Comparison of ENCODE assay signal across 21 cellular contexts in genomic region chr11:26420331-26420730, GRCh38.
DNase-seq lines count a peak whose midpoint lies in the region; ATAC-seq and TF ChIP-seq lines count a peak whose summit lies in the region.
"Had no signal": no experiment of that assay in that cellular context is flagged by ENCODE, and none has a peak within 500 bp of the region (broad histone marks: within the 10 kb centered on the region; RNA-seq: fewer than 3 reads in every experiment).

No MANE protein-coding gene starts in this region.

- H3K36me3 ChIP-seq in GM23338 (ENCODE audit: insufficient read depth): no peaks in the 10 kb centered on the region
- no peaks in the 10 kb centered on the region for H3K36me3 ChIP-seq in mesodermal cell (ENCODE audit: control insufficient read depth, insufficient read depth, low read length)
- H3K36me3 ChIP-seq: BLaER1 had no signal

- H3K27ac Mint-ChIP-seq in GM23338 (0 out of 2 replicates have a peak overlapping the region, but pooled peaks have one; percentile 5), endothelial cell (ENCODE audit: unreplicated experiment) (peak overlapping the region; percentile 92), T-helper 17 cell (no peak overlapping the region)
- H3K27ac Mint-ChIP-seq: CD14-positive monocyte; CD4-positive, alpha-beta memory T cell; IgD-negative memory B cell had no signal

- no CpG with 5 or more reads among the region's 1 CpG for WGBS in mesodermal cell (ENCODE audit: insufficient coverage in 2 of 2), 2 experiments

- H3K4me2 ChIP-seq in GM23338: no peak overlapping the region
- H3K4me2 ChIP-seq: A549, BLaER1 had no signal

- no peak overlapping the region for H3K4me3 ChIP-seq in GM23338
- H3K4me3 ChIP-seq in mesodermal cell (ENCODE audit: extremely low read depth, insufficient read depth, low read length, poor library complexity, severe bottlenecking): no peak overlapping the region
- H3K4me3 ChIP-seq: A549, BLaER1 had no signal

- H3K9me3 ChIP-seq in mesodermal cell (ENCODE audit: control insufficient read depth, low read length): no peaks in the 10 kb centered on the region
- no peaks in the 10 kb centered on the region for H3K9me3 ChIP-seq in T-helper 17 cell (ENCODE audit: control insufficient read depth, low read length, poor library complexity, severe bottlenecking)
- H3K9me3 ChIP-seq: A549, BLaER1 had no signal

- no peak overlapping the region for H3K27ac ChIP-seq in GM23338 (ENCODE audit: low read depth)
- H3K27ac ChIP-seq in mesodermal cell (ENCODE audit: low read depth, low read length, severe bottlenecking): peak overlapping the region; percentile 33
- H3K27ac ChIP-seq: 22Rv1, A549, BLaER1 had no signal

- H2AFZ ChIP-seq in GM23338: peak overlapping the region; percentile 29

- intact Hi-C loops in cardiac septum (cut with DNase I): no loop called here

- TF ChIP-seq CTCF in GM23338 (conservative IDR thresholded peaks at IDR 0.05; ENCODE audit: low read depth in 2 of 2): no peak
- no peak for TF ChIP-seq CTCF in endothelial cell (IDR thresholded peaks at IDR 0.05; ENCODE audit: unreplicated experiment)
- no peak for TF ChIP-seq CTCF in GM10266 (IDR thresholded peaks at IDR 0.05; ENCODE audit: control insufficient read depth, insufficient read depth, low read depth, missing control alignments)

- H3K4me3 Mint-ChIP-seq in GM23338 (no peak overlapping the region), endothelial cell (ENCODE audit: unreplicated experiment) (no peak overlapping the region), T-helper 17 cell (no peak overlapping the region)
- H3K4me3 Mint-ChIP-seq: CD14-positive monocyte; CD4-positive, alpha-beta memory T cell; IgD-negative memory B cell had no signal

- peak; percentile 75 for ATAC-seq in GM23338
- no peak for ATAC-seq in T-helper 17 cell
- ATAC-seq: A549, HepG2 had no signal

- H3K27me3 Mint-ChIP-seq in GM23338 (ENCODE audit: insufficient read depth, low read depth, poor library complexity) (no peaks in the 10 kb centered on the region), endothelial cell (ENCODE audit: unreplicated experiment) (no peaks in the 10 kb centered on the region), T-helper 17 cell (no peaks in the 10 kb centered on the region)
- H3K27me3 Mint-ChIP-seq: CD4-positive, alpha-beta memory T cell; IgD-negative memory B cell had no signal

- H3K4me1 ChIP-seq in GM23338 (ENCODE audit: insufficient read depth) (no peaks in the 10 kb centered on the region), mesodermal cell (ENCODE audit: control insufficient read depth, insufficient read depth, low read length, poor library complexity, severe bottlenecking) (no peaks in the 10 kb centered on the region)
- H3K4me1 ChIP-seq: A549, BLaER1 had no signal

- H3K4me1 Mint-ChIP-seq in GM23338 (peaks cover 5% of the 10 kb centered on the region; the same call in 1 of the 3 replicates), endothelial cell (ENCODE audit: unreplicated experiment) (peaks cover 35% of the 10 kb centered on the region), T-helper 17 cell (no peaks in the 10 kb centered on the region)
- H3K4me1 Mint-ChIP-seq: CD14-positive monocyte; CD4-positive, alpha-beta memory T cell; IgD-negative memory B cell had no signal

- no peaks in the 10 kb centered on the region for H3K36me3 Mint-ChIP-seq in GM23338 (ENCODE audit: low read depth)
- peaks cover 8% of the 10 kb centered on the region for H3K36me3 Mint-ChIP-seq in endothelial cell (ENCODE audit: low read depth, unreplicated experiment)
- H3K36me3 Mint-ChIP-seq in T-helper 17 cell (ENCODE audit: low read depth): no peaks in the 10 kb centered on the region
- H3K36me3 Mint-ChIP-seq: CD14-positive monocyte; CD4-positive, alpha-beta memory T cell had no signal

- H3K79me2 ChIP-seq in GM23338 (replicated peaks; ENCODE audit: insufficient read depth): no peaks in the 10 kb centered on the region

- H3K9me3 Mint-ChIP-seq in GM23338 (no peaks in the 10 kb centered on the region), endothelial cell (ENCODE audit: unreplicated experiment) (peaks cover 11% of the 10 kb centered on the region)

- peak; percentile 11 for DNase-seq in GM23338 (ENCODE audit: low spot score)
- DNase-seq in OCI-M1 (lab: John Stamatoyannopoulos, UW): peak; percentile 9
- DNase-seq in endothelial cell (ENCODE audit: low spot score): peak; percentile 4
- no peak for DNase-seq in cardiac septum (ENCODE audit: low spot score)
- DNase-seq in iPS-NIHi7 (ENCODE audit: extremely low spot score): no peak
- no peak for DNase-seq in GM10266 (ENCODE audit: extremely low spot score)
- no peak for DNase-seq in T-helper 17 cell
- DNase-seq: AML-193; CD4-positive, alpha-beta memory T cell; DMS153; DMS79; GDM1; GOT3; HCEC 1CT had no signal

- H3K9me2 ChIP-seq in GM23338 (ENCODE audit: insufficient read depth): no peaks in the 10 kb centered on the region

- no peaks in the 10 kb centered on the region for H4K20me1 ChIP-seq in GM23338 (replicated peaks; ENCODE audit: insufficient read depth)
- H4K20me1 ChIP-seq: BLaER1 had no signal

- no peaks in the 10 kb centered on the region for H3K27me3 ChIP-seq in GM23338 (ENCODE audit: insufficient read depth)
- H3K27me3 ChIP-seq: BLaER1 had no signal

- H3F3A ChIP-seq in GM23338 (replicated peaks; ENCODE audit: low read depth): no peaks in the 10 kb centered on the region

TF ChIP-seq in GM23338, 12 proteins besides CTCF, POLR2A, EP300 and RAD21 (continues in another document):
- TF ChIP-seq POLR2AphosphoS5 (IDR thresholded peaks at IDR 0.05; ENCODE audit: low read depth) (no peak), ZNF114 (CRISPR knock-in tag; IDR thresholded peaks at IDR 0.05) (no peak), CREB1 (CRISPR knock-in tag; IDR thresholded peaks at IDR 0.05; ENCODE audit: low read depth) (no peak), EZH2phosphoT487 (IDR thresholded peaks at IDR 0.05; ENCODE audit: unreplicated experiment) (no peak), NANOG (IDR thresholded peaks at IDR 0.05; ENCODE audit: borderline replicate concordance) (no peak), JUNB (IDR thresholded peaks at IDR 0.05; ENCODE audit: unreplicated experiment) (no peak), ZNF331 (CRISPR knock-in tag; IDR thresholded peaks at IDR 0.05; ENCODE audit: low read depth) (no peak), STAT1 (IDR thresholded peaks at IDR 0.05; ENCODE audit: unreplicated experiment) (no peak), ETS1 (IDR thresholded peaks at IDR 0.05) (no peak), EZH2 (IDR thresholded peaks at IDR 0.05; ENCODE audit: low read depth, unreplicated experiment) (no peak), REST (IDR thresholded peaks at IDR 0.05; ENCODE audit: unreplicated experiment) (no peak)

Comparison
In these comparisons a context has a peak if more than half of its experiments do, and no peak if none do; other contexts are left out.
1. DNase-seq: peak in GM23338 (single experiment), OCI-M1 (single experiment) and endothelial cell (single experiment); none in cardiac septum (single experiment), iPS-NIHi7 (single experiment), GM10266 (single experiment) and T-helper 17 cell (0 of 3).